In genomic region chr1:31753623-31754349, GRCh38 we compare ENCODE assay signal across 12 cellular contexts. TPM values are rescaled to one million over a fixed set of nuclear protein-coding genes. Genes with fewer than 3 reads are reported as not detected.
DNase-seq lines count a peak whose midpoint lies in the region; ATAC-seq and TF ChIP-seq lines count a peak whose summit lies in the region.
"Had no signal": no experiment of that assay in that cellular context is flagged by ENCODE, and none has a peak within 500 bp of the region (broad histone marks: within the 10 kb centered on the region; RNA-seq: fewer than 3 reads in every experiment).

No MANE protein-coding gene starts in this region.

- TF ChIP-seq CTCF in sigmoid colon (IDR thresholded peaks at IDR 0.05) = no peak

- H3K36me3 Mint-ChIP-seq in activated naive CD4-positive, alpha-beta T cell treated with anti-CD3 and anti-CD28 coated beads for 36 hours (ENCODE audit: low read depth) = no peaks in the 10 kb centered on the region
- H3K36me3 Mint-ChIP-seq: CD4-positive, alpha-beta memory T cell; WTC11 had no signal

- no peak overlapping the region for H3K4me3 Mint-ChIP-seq in activated naive CD4-positive, alpha-beta T cell treated with anti-CD3 and anti-CD28 coated beads for 36 hours
- H3K4me3 Mint-ChIP-seq: CD4-positive, alpha-beta memory T cell; nephron progenitor cell; WTC11 had no signal

- H3K18ac ChIP-seq in mesenchymal stem cell (ENCODE audit: low read depth in 1 of 2, low read length in 2 of 2) = peak overlapping the region in 1 of 2 experiments; percentile 21

- no peak overlapping the region for H2BK15ac ChIP-seq in mesenchymal stem cell (ENCODE audit: low read depth, poor library complexity, severe bottlenecking)

- no peak overlapping the region for H3K4me3 ChIP-seq in BLaER1
- no peak overlapping the region for H3K4me3 ChIP-seq in mesenchymal stem cell (ENCODE audit: insufficient read depth in 1 of 2, low read depth in 1 of 2, low read length in 2 of 2)
- H3K4me3 ChIP-seq in sigmoid colon = no peak overlapping the region

- no peaks in the 10 kb centered on the region for H3K9me3 ChIP-seq in BLaER1
- no peaks in the 10 kb centered on the region for H3K9me3 ChIP-seq in mesenchymal stem cell (ENCODE audit: control insufficient read depth, low read length)
- no peaks in the 10 kb centered on the region for H3K9me3 ChIP-seq in sigmoid colon

- H2AK5ac ChIP-seq in mesenchymal stem cell (ENCODE audit: low read length, severe bottlenecking) = no peak overlapping the region

- H3K9me3 Mint-ChIP-seq in activated naive CD4-positive, alpha-beta T cell treated with anti-CD3 and anti-CD28 coated beads for 36 hours = no peaks in the 10 kb centered on the region
- H3K9me3 Mint-ChIP-seq: CD4-positive, alpha-beta memory T cell; nephron progenitor cell; WTC11 had no signal

- H3K27ac ChIP-seq in BLaER1 (peak overlapping the region; percentile 41; the same call in 1 of the 2 replicates), mesenchymal stem cell (ENCODE audit: low read length, poor library complexity, severe bottlenecking) (no peak overlapping the region), sigmoid colon (no peak overlapping the region)
- H3K27ac ChIP-seq: KMS-11 had no signal

- no peak overlapping the region for H4K8ac ChIP-seq in mesenchymal stem cell (ENCODE audit: low read length)

- H2AFZ ChIP-seq in mesenchymal stem cell (ENCODE audit: low read depth, low read length) = no peak overlapping the region

- intact Hi-C loops in sigmoid colon (cut with DNase I) = no loop called here
- intact Hi-C loops in activated naive CD4-positive, alpha-beta T cell treated with anti-CD3 and anti-CD28 coated beads for 36 hours (cut with micrococcal nuclease) = no loop called here

- no peaks in the 10 kb centered on the region for H3K4me1 Mint-ChIP-seq in activated naive CD4-positive, alpha-beta T cell treated with anti-CD3 and anti-CD28 coated beads for 36 hours (ENCODE audit: low read depth)

- peak overlapping the region in 1 of 2 experiments; percentile 50 for H3K23ac ChIP-seq in mesenchymal stem cell (ENCODE audit: low read length in 2 of 2)

- ATAC-seq in GM21737 (IDR thresholded peaks at IDR 0.05; ENCODE audit: unreplicated experiment) = no peak
- ATAC-seq: WTC11 had no signal

- peaks cover 61% of the 10 kb centered on the region for H4K20me1 ChIP-seq in BLaER1

- H3K27ac Mint-ChIP-seq in activated naive CD4-positive, alpha-beta T cell treated with anti-CD3 and anti-CD28 coated beads for 36 hours = no peak overlapping the region
- H3K27ac Mint-ChIP-seq: nephron progenitor cell had no signal

- H2BK5ac ChIP-seq in mesenchymal stem cell (ENCODE audit: low read depth, low read length, poor library complexity, severe bottlenecking) = no peak overlapping the region

- H3K4ac ChIP-seq in mesenchymal stem cell (ENCODE audit: low read depth in 1 of 2, low read length in 2 of 2) = no peak overlapping the region

- no peaks in the 10 kb centered on the region for H3K79me1 ChIP-seq in mesenchymal stem cell (replicated peaks; ENCODE audit: low read length, poor library complexity, severe bottlenecking)

- H3K27me3 ChIP-seq in BLaER1 (no peaks in the 10 kb centered on the region), mesenchymal stem cell (ENCODE audit: control insufficient read depth in 1 of 2, insufficient read depth in 1 of 2, low read length in 2 of 2) (peaks cover 0 to 21% of the 10 kb centered on the region in 2 experiments), sigmoid colon (no peaks in the 10 kb centered on the region)

- H4K91ac ChIP-seq in mesenchymal stem cell (ENCODE audit: low read length) = peak overlapping the region; percentile 9

- H2BK12ac ChIP-seq in mesenchymal stem cell (ENCODE audit: low read length in 2 of 2) = peak overlapping the region in 1 of 2 experiments; percentile 49

- no peak overlapping the region for H3K9ac ChIP-seq in BLaER1
- H3K9ac ChIP-seq in mesenchymal stem cell (ENCODE audit: low read length) = no peak overlapping the region
- H3K9ac ChIP-seq: KMS-11 had no signal

- TF ChIP-seq POLR2A in sigmoid colon (IDR thresholded peaks at IDR 0.05) = no peak

- H3K14ac ChIP-seq in mesenchymal stem cell (ENCODE audit: low read length in 2 of 2) = peak overlapping the region in 1 of 2 experiments; percentile 64

- WGBS in mesenchymal stem cell = 95% methylated on average over 10 of the region's 10 CpGs
- WGBS in sigmoid colon, 2 donors = 12 to 64% methylated on average over 10 of the region's 10 CpGs

- H2BK120ac ChIP-seq in mesenchymal stem cell (ENCODE audit: low read depth, low read length) = no peak overlapping the region

- CTCF ChIA-PET in activated naive CD4-positive, alpha-beta T cell treated with anti-CD3 and anti-CD28 coated beads for 36 hours (lab: Charles Lee) = no interaction called here

- DNase-seq in NCI-H1694 treated with DMSO at 0.1 percent for 48 hours (lab: John Stamatoyannopoulos, UW) (peak; percentile 76), cerebellum (ENCODE audit: low spot score) (peak; percentile 71), mesenchymal stem cell (no peak), dedifferentiated amniotic fluid mesenchymal stem cell (ENCODE audit: extremely low spot score) (no peak), sigmoid colon (no peak)
- DNase-seq in activated naive CD4-positive, alpha-beta T cell treated with anti-CD3 and anti-CD28 coated beads for 36 hours = no peak
- DNase-seq: CD4-positive, alpha-beta memory T cell; nephron progenitor cell had no signal

- H3K36me3 ChIP-seq in BLaER1 (peaks cover 12% of the 10 kb centered on the region), mesenchymal stem cell (ENCODE audit: control insufficient read depth in 1 of 2, insufficient read depth in 2 of 2, low read depth in 1 of 2, low read length in 2 of 2) (peaks cover 0 to 9% of the 10 kb centered on the region in 2 experiments), sigmoid colon (no peaks in the 10 kb centered on the region)

- H3K4me1 ChIP-seq in BLaER1 (peaks cover 67% of the 10 kb centered on the region), mesenchymal stem cell (ENCODE audit: control insufficient read depth, insufficient read depth, low read depth, low read length) (peaks cover 30% of the 10 kb centered on the region), sigmoid colon (peaks cover 0 to 5% (median 0%) of the 10 kb centered on the region in 4 donors)

- H3K4me2 ChIP-seq in BLaER1 (peak overlapping the region; percentile 68), mesenchymal stem cell (ENCODE audit: low read length, poor library complexity, severe bottlenecking) (no peak overlapping the region)
- H3K4me2 ChIP-seq: KMS-11 had no signal

- TF ChIP-seq EP300 in sigmoid colon (IDR thresholded peaks at IDR 0.05) = no peak

- H3K27me3 Mint-ChIP-seq in activated naive CD4-positive, alpha-beta T cell treated with anti-CD3 and anti-CD28 coated beads for 36 hours (ENCODE audit: low read depth) = no peaks in the 10 kb centered on the region

RNA-seq across cellular contexts. Expression of gene ADGRB2, which starts 10.4 kb away (rescaled TPM):
- 34.0 TPM for total RNA-seq in cerebellum
- polyA plus RNA-seq in mesenchymal stem cell (2013, experiment 1 of 2) = 6.1 TPM
- polyA plus RNA-seq in mesenchymal stem cell (2013, experiment 2 of 2) = 5.3 TPM
- 1 to 10 TPM; 1.4 to 3.9 (median 1.5) TPM for total RNA-seq in sigmoid colon
- polyA plus RNA-seq in sigmoid colon = 1 to 10 TPM in 1 of 3 donors, not detected in 2; 1.3 TPM
- under 1 TPM; 0.24 to 0.30 TPM for total RNA-seq in activated naive CD4-positive, alpha-beta T cell treated with anti-CD3 and anti-CD28 coated beads for 36 hours

RNA-seq across cellular contexts. Expression of gene COL16A1, which starts 50.0 kb away (rescaled TPM):
- 9.3 TPM for total RNA-seq in cerebellum
- 20.9 TPM for polyA plus RNA-seq in mesenchymal stem cell (2013, experiment 1 of 2)
- polyA plus RNA-seq in mesenchymal stem cell (2013, experiment 2 of 2) = 18.3 TPM
- total RNA-seq in sigmoid colon = 100 to 1,000 TPM in 2 of 4 donors, 10 to 100 TPM in 2; 43.1 to 271 (median 98.8) TPM
- polyA plus RNA-seq in sigmoid colon = 10 to 100 TPM in 1 of 3 donors, 1 to 10 TPM in 2; 4.6 to 23.4 (median 4.8) TPM
- under 1 TPM; 0.17 to 0.47 TPM for total RNA-seq in activated naive CD4-positive, alpha-beta T cell treated with anti-CD3 and anti-CD28 coated beads for 36 hours
- total RNA-seq: CD4-positive, alpha-beta memory T cell had no signal
- polyA plus RNA-seq: CD4-positive, alpha-beta memory T cell had no signal

Comparison
In these comparisons a context has a peak if more than half of its experiments do, and no peak if none do; other contexts are left out.
1. DNase-seq: peak in NCI-H1694 treated with DMSO at 0.1 percent for 48 hours (single experiment) and cerebellum (single experiment); none in mesenchymal stem cell (single experiment), dedifferentiated amniotic fluid mesenchymal stem cell (single experiment), sigmoid colon (single experiment) and activated naive CD4-positive, alpha-beta T cell treated with anti-CD3 and anti-CD28 coated beads for 36 hours (single experiment).